In the genomic region with DNA sequence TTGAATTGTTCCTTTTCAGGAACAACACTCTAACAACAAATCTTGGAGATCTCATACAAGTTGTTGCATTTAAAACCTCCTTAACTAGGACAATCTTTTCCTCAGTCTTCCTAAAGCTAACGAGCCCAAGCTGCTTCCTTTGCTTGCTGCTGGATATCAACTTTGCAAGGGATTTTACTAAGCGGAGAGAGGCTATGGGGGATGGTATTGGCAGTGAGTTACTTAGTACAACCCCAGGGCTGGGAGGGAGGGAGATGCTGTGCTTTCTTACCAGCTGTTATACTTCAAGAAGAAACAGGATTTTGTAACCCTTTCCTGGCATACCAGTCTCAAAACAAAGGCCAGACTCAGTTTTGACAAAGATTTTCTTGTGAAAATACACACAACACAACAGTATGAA, we compare ENCODE assay signal across 1 cellular context.
TF ChIP-seq lines count a peak whose summit lies in the region.

No MANE protein-coding gene starts in this region.

TF ChIP-seq in SK-N-SH, 30 proteins besides CTCF, POLR2A, EP300 and RAD21 (continued from another document):
- no peak for TF ChIP-seq USF1 (IDR thresholded peaks at IDR 0.05; ENCODE audit: borderline replicate concordance, low read depth)
- TF ChIP-seq, protein P1, sequence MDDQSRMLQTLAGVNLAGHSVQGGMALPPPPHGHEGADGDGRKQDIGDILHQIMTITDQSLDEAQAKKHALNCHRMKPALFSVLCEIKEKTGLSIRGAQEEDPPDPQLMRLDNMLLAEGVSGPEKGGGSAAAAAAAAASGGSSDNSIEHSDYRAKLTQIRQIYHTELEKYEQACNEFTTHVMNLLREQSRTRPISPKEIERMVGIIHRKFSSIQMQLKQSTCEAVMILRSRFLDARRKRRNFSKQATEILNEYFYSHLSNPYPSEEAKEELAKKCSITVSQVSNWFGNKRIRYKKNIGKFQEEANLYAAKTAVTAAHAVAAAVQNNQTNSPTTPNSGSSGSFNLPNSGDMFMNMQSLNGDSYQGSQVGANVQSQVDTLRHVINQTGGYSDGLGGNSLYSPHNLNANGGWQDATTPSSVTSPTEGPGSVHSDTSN (IDR thresholded peaks at IDR 0.05), result peak; percentile 68
- no peak; the same call in 1 of the 2 replicates for TF ChIP-seq RCOR1 (IDR thresholded peaks at IDR 0.05; ENCODE audit: low read length)
- no peak; the same call in 1 of the 2 replicates for TF ChIP-seq FOXM1 (IDR thresholded peaks at IDR 0.05; ENCODE audit: low read depth)
- TF ChIP-seq MXI1 (IDR thresholded peaks at IDR 0.05; ENCODE audit: low read depth, low read length), result no peak
- peak; percentile 93 for TF ChIP-seq POLR2AphosphoS5 (IDR thresholded peaks at IDR 0.05; ENCODE audit: low read depth, low read length)
- TF ChIP-seq FOXJ3 (CRISPR knock-in tag; IDR thresholded peaks at IDR 0.05), result no peak
- no peak for TF ChIP-seq RFX5 (IDR thresholded peaks at IDR 0.05; ENCODE audit: low read length)
- TF ChIP-seq EZH2phosphoT487 (IDR thresholded peaks at IDR 0.05; ENCODE audit: borderline replicate concordance, low read depth), result no peak
- no peak for TF ChIP-seq IRF3 (IDR thresholded peaks at IDR 0.05; ENCODE audit: low read depth, low read length)
- peak; percentile 29; the same call in 1 of the 2 replicates for TF ChIP-seq FOSL2 (IDR thresholded peaks at IDR 0.05; ENCODE audit: borderline replicate concordance, low read depth)
- TF ChIP-seq, protein P2, sequence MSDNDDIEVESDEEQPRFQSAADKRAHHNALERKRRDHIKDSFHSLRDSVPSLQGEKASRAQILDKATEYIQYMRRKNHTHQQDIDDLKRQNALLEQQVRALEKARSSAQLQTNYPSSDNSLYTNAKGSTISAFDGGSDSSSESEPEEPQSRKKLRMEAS (IDR thresholded peaks at IDR 0.05; ENCODE audit: low read depth), result 0 out of 2 replicates have a peak, but pooled peaks have one; percentile 7
- TF ChIP-seq NFIC (IDR thresholded peaks at IDR 0.05; ENCODE audit: borderline replicate concordance), result peak; percentile 88
- peak; percentile 75; the same call in 1 of the 2 replicates for TF ChIP-seq SIN3A (IDR thresholded peaks at IDR 0.05; ENCODE audit: borderline replicate concordance, low read depth, low read length)
- TF ChIP-seq, protein P3, sequence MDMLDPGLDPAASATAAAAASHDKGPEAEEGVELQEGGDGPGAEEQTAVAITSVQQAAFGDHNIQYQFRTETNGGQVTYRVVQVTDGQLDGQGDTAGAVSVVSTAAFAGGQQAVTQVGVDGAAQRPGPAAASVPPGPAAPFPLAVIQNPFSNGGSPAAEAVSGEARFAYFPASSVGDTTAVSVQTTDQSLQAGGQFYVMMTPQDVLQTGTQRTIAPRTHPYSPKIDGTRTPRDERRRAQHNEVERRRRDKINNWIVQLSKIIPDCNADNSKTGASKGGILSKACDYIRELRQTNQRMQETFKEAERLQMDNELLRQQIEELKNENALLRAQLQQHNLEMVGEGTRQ (IDR thresholded peaks at IDR 0.05; ENCODE audit: borderline replicate concordance, low read depth, low read length), result no peak
- no peak for TF ChIP-seq RXRA (IDR thresholded peaks at IDR 0.05; ENCODE audit: borderline replicate concordance, low read depth)
- no peak for TF ChIP-seq GATA2 (CRISPR knock-in tag; IDR thresholded peaks at IDR 0.05)
- TF ChIP-seq CHD2 (IDR thresholded peaks at IDR 0.05; ENCODE audit: low read length, partially characterized antibody), result peak; percentile 36
- TF ChIP-seq, protein P4, sequence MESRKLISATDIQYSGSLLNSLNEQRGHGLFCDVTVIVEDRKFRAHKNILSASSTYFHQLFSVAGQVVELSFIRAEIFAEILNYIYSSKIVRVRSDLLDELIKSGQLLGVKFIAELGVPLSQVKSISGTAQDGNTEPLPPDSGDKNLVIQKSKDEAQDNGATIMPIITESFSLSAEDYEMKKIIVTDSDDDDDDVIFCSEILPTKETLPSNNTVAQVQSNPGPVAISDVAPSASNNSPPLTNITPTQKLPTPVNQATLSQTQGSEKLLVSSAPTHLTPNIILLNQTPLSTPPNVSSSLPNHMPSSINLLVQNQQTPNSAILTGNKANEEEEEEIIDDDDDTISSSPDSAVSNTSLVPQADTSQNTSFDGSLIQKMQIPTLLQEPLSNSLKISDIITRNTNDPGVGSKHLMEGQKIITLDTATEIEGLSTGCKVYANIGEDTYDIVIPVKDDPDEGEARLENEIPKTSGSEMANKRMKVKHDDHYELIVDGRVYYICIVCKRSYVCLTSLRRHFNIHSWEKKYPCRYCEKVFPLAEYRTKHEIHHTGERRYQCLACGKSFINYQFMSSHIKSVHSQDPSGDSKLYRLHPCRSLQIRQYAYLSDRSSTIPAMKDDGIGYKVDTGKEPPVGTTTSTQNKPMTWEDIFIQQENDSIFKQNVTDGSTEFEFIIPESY (IDR thresholded peaks at IDR 0.05; ENCODE audit: borderline replicate concordance, low read depth), result peak; percentile 18; the same call in 1 of the 2 replicates
- peak; percentile 68 for TF ChIP-seq TAF1 (IDR thresholded peaks at IDR 0.05; ENCODE audit: borderline replicate concordance, low read depth, low read length)
- TF ChIP-seq GABPA (IDR thresholded peaks at IDR 0.05; ENCODE audit: low read depth), result no peak; the same call in 1 of the 2 replicates
- no peak for TF ChIP-seq ELF1 (IDR thresholded peaks at IDR 0.05)
TF ChIP-seq in SK-N-SH: peak in this region for 13.
